In genomic region chr2:218286570-218287459, GRCh38 we compare ENCODE assay signal across 8 cellular contexts. TPM values are rescaled to one million over a fixed set of nuclear protein-coding genes. Genes with fewer than 3 reads are reported as not detected.
DNase-seq lines count a peak whose midpoint lies in the region; ATAC-seq and TF ChIP-seq lines count a peak whose summit lies in the region.

No MANE protein-coding gene starts in this region.

- intact Hi-C loops in activated CD4-positive, alpha-beta memory T cell treated with anti-CD3 and anti-CD28 coated beads for 36 hours (cut with micrococcal nuclease), result loop anchor here (1.0 to 10.0 kb wide), 7 partner anchors 15 to 888 kb away; partner anchors contain the start of genes CNOT9, CNPPD1, RETREG2 and SLC23A3

- peak; percentile 57 for ATAC-seq in HG02763 (IDR thresholded peaks at IDR 0.05; ENCODE audit: unreplicated experiment)

- CTCF ChIA-PET in activated CD4-positive, alpha-beta memory T cell treated with anti-CD3 and anti-CD28 coated beads for 36 hours (lab: Charles Lee), result interaction anchor here (0.7 to 7.5 kb wide), 14 partner anchors 12 to 590 kb away, joined by 3 to 197 read pairs (median 3); partner anchors contain the start of genes AAMP, CATIP, PNKD and TTLL4

- H3K27ac Mint-ChIP-seq in activated CD4-positive, alpha-beta memory T cell treated with anti-CD3 and anti-CD28 coated beads for 36 hours, result peak overlapping the region; percentile 98

- H3K4me3 Mint-ChIP-seq in activated CD4-positive, alpha-beta memory T cell treated with anti-CD3 and anti-CD28 coated beads for 36 hours, result peak overlapping the region; percentile 82

- POLR2A ChIA-PET in activated CD4-positive, alpha-beta memory T cell treated with anti-CD3 and anti-CD28 coated beads for 36 hours (lab: Charles Lee), result interaction anchor here (1.0 to 10.9 kb wide), 6 partner anchors 13 to 118 kb away, joined by 4 to 115 read pairs (median 5); partner anchors contain the start of genes AAMP, ARPC2 and PNKD

- H3K27me3 Mint-ChIP-seq in activated CD4-positive, alpha-beta memory T cell treated with anti-CD3 and anti-CD28 coated beads for 36 hours, result no peaks in the 10 kb centered on the region

- DNase-seq in NCI-H446 treated with DMSO at 0.1 percent for 48 hours (lab: John Stamatoyannopoulos, UW) (peak; percentile 23), ecto neural progenitor cell (ENCODE audit: low spot score) (peak; percentile 72), medulla oblongata (ENCODE audit: extremely low spot score) (peak; percentile 95), NCI-H524 treated with DMSO at 0.1 percent for 48 hours (lab: John Stamatoyannopoulos, UW) (no peak)
- DNase-seq in activated CD4-positive, alpha-beta memory T cell treated with anti-CD3 and anti-CD28 coated beads for 36 hours, result peak; percentile 92
- peak; percentile 61 to 78 (median 76) for DNase-seq in stimulated activated CD4-positive, alpha-beta T cell treated with anti-CD3 and anti-CD28 coated beads, TNF-alpha, amount 100 ng/mL, for 48 hours (ENCODE audit: low read depth in 3 of 3)

- peaks cover 2% of the 10 kb centered on the region for H3K36me3 Mint-ChIP-seq in activated CD4-positive, alpha-beta memory T cell treated with anti-CD3 and anti-CD28 coated beads for 36 hours

- TF ChIP-seq POLR2A in GM15510 (IDR thresholded peaks at IDR 0.05; ENCODE audit: borderline replicate concordance, extremely low read depth, insufficient read length), result peak; percentile 21

- no peaks in the 10 kb centered on the region for H3K9me3 Mint-ChIP-seq in activated CD4-positive, alpha-beta memory T cell treated with anti-CD3 and anti-CD28 coated beads for 36 hours

- peaks cover 81% of the 10 kb centered on the region for H3K4me1 Mint-ChIP-seq in activated CD4-positive, alpha-beta memory T cell treated with anti-CD3 and anti-CD28 coated beads for 36 hours (ENCODE audit: low read depth)

RNA-seq across cellular contexts. Expression of gene TMBIM1, which starts 5.5 kb away (rescaled TPM):
- total RNA-seq in activated CD4-positive, alpha-beta memory T cell treated with anti-CD3 and anti-CD28 coated beads for 36 hours, result 10 to 100 TPM; 71.8 to 79.2 TPM

RNA-seq across cellular contexts. Expression of gene PNKD, which starts 16.5 kb away (rescaled TPM):
- 10 to 100 TPM; 18.4 to 19.4 TPM for total RNA-seq in activated CD4-positive, alpha-beta memory T cell treated with anti-CD3 and anti-CD28 coated beads for 36 hours

RNA-seq across cellular contexts. Expression of gene AAMP, which starts 16.9 kb away (rescaled TPM):
- 10 to 100 TPM; 60.8 to 65.6 TPM for total RNA-seq in activated CD4-positive, alpha-beta memory T cell treated with anti-CD3 and anti-CD28 coated beads for 36 hours

RNA-seq across cellular contexts. Expression of gene GPBAR1, which starts 26.0 kb away (rescaled TPM):
- total RNA-seq in activated CD4-positive, alpha-beta memory T cell treated with anti-CD3 and anti-CD28 coated beads for 36 hours, result under 1 TPM; 0.14 to 0.19 TPM
